Comparison of ENCODE assay signal across 26 cellular contexts in genomic region chr1:109918671-109919070, GRCh38. TPM values are rescaled to one million over a fixed set of nuclear protein-coding genes. Genes with fewer than 3 reads are reported as not detected.
DNase-seq lines count a peak whose midpoint lies in the region; ATAC-seq, FAIRE-seq and TF ChIP-seq lines count a peak whose summit lies in the region.
"Had no signal": no experiment of that assay in that cellular context is flagged by ENCODE, and none has a peak within 500 bp of the region (broad histone marks: within the 10 kb centered on the region; RNA-seq: fewer than 3 reads in every experiment).

No MANE protein-coding gene starts in this region.

- ATAC-seq in K562 (no peak), HG02870 (IDR thresholded peaks at IDR 0.05; ENCODE audit: unreplicated experiment) (no peak), omental fat pad (ENCODE audit: low FRiP score) (no peak)
- ATAC-seq: naive thymus-derived CD8-positive, alpha-beta T cell; T-cell had no signal

- H3K36me3 Mint-ChIP-seq in activated T-cell treated with anti-CD3 and anti-CD28 coated beads, Interleukin-2, amount 50 U/mL, for 24 hours (ENCODE audit: low read depth), result peaks cover 96% of the 10 kb centered on the region
- H3K36me3 Mint-ChIP-seq in Caco-2 (ENCODE audit: insufficient read depth, unreplicated experiment), result peaks cover 8% of the 10 kb centered on the region

- H2AFZ ChIP-seq in K562 (ENCODE audit: low read depth, low read length), result peak overlapping the region; percentile 66

- H3K4me1 ChIP-seq in Caco-2, result peaks cover 6% of the 10 kb centered on the region; the same call in 1 of the 2 replicates
- H3K4me1 ChIP-seq in K562 (replicated peaks in 1 of 2; ENCODE audit: control insufficient read depth in 2 of 2, insufficient read depth in 2 of 2, low read length in 2 of 2), result peaks cover 23 to 39% of the 10 kb centered on the region in 2 experiments
- H3K4me1 ChIP-seq in spleen, result peaks cover 0 to 87% (median 30%) of the 10 kb centered on the region in 6 donors
- H3K4me1 ChIP-seq: BLaER1 had no signal

- H3K4me1 Mint-ChIP-seq in activated T-cell treated with anti-CD3 and anti-CD28 coated beads, Interleukin-2, amount 50 U/mL, for 24 hours (ENCODE audit: low read depth), result peaks cover 6% of the 10 kb centered on the region
- H3K4me1 Mint-ChIP-seq in Caco-2 (ENCODE audit: low read depth, unreplicated experiment), result peaks cover 14% of the 10 kb centered on the region

- peak overlapping the region in 1 of 2 experiments; percentile 1; a peak in 2 of 4 replicates for H3K9ac ChIP-seq in K562 (ENCODE audit: insufficient read depth in 1 of 2, low read depth in 2 of 2, low read length in 2 of 2)
- H3K9ac ChIP-seq: BLaER1 had no signal

- no peak overlapping the region for H3K4me3 Mint-ChIP-seq in activated T-cell treated with anti-CD3 and anti-CD28 coated beads, Interleukin-2, amount 50 U/mL, for 24 hours
- no peak overlapping the region for H3K4me3 Mint-ChIP-seq in Caco-2 (ENCODE audit: unreplicated experiment)
- H3K4me3 Mint-ChIP-seq: brain; naive thymus-derived CD8-positive, alpha-beta T cell; T-cell; type B pancreatic cell had no signal

- DNase-seq in activated T-cell treated with anti-CD3 and anti-CD28 coated beads, Interleukin-2, amount 50 U/mL, for 24 hours, result no peak
- DNase-seq in activated T-cell treated with anti-CD3 and anti-CD28 coated beads for 4 hours, result no peak
- DNase-seq in Caco-2, result no peak
- DNase-seq in K562 (ENCODE audit: extremely low read depth in 1 of 4, low spot score in 3 of 4), result no peak
- DNase-seq in spleen, result peak; percentile 42
- no peak for DNase-seq in nucleus accumbens (lab: John Stamatoyannopoulos, UW)
- DNase-seq in omental fat pad (ENCODE audit: low spot score), result no peak
- DNase-seq: activated CD4-positive, alpha-beta T cell treated with anti-CD3 and anti-CD28 coated beads for 1 hour; activated gamma-delta T cell treated with Interleukin-2 at 50 U/mL for 16 hours; DMS79 treated with DMSO at 0.1 percent for 48 hours; GF-D8; MG63; naive thymus-derived CD8-positive, alpha-beta T cell; NCI-H2029 treated with DMSO at 0.1 percent for 48 hours; SIG-M5; stimulated activated CD4-positive, alpha-beta T cell treated with anti-CD3 and anti-CD28 coated beads, Interleukin-2, amount 100 ng/mL, for 24 hours; T-cell had no signal

- in situ Hi-C loops in K562 (cut with MboI), result loop anchor here (5.0 kb wide), 3 partner anchors 51 to 141 kb away; partner anchors contain the start of gene AHCYL1

- H3K36me3 ChIP-seq in Caco-2 (ENCODE audit: control insufficient read depth, insufficient read depth, low read length) (no peaks in the 10 kb centered on the region), K562 (ENCODE audit: control insufficient read depth, insufficient read depth, low read length) (peaks cover 67% of the 10 kb centered on the region), spleen (peaks cover 0 to 97% (median 70%) of the 10 kb centered on the region in 6 donors)
- H3K36me3 ChIP-seq: BLaER1, ovary had no signal

- WGBS in K562 (ENCODE audit: insufficient coverage, low coverage, missing lambda C conversion rate), result 69% methylated on average over 7 of the region's 7 CpGs
- WGBS in spleen, 5 donors, result 78 to 90% (median 87%) methylated on average over 7 of the region's 7 CpGs

- BruUV-seq in Caco-2 (replicated peaks; lab: Mats Ljungman, UMichigan), result no TSS peak
- no TSS peak for BruUV-seq in K562 (replicated peaks; lab: Mats Ljungman, UMichigan)

- POLR2A ChIA-PET in Caco-2 (lab: Charles Lee), result no interaction called here
- POLR2A ChIA-PET in K562 (lab: Yijun Ruan, JAX), result interaction anchor here (0.7 to 2.8 kb wide), 10 partner anchors 8 to 202 kb away, joined by 3 to 15 read pairs (median 4); no protein-coding TSS in a partner anchor

- intact Hi-C loops in Caco-2 (cut with micrococcal nuclease; ENCODE audit: unreplicated experiment), result loop anchor here (10.0 kb wide), 1 partner anchor 144 kb away; no protein-coding TSS in a partner anchor
- intact Hi-C loops in K562 (cut with micrococcal nuclease), result loop anchor here (2.0 to 5.0 kb wide), 2 partner anchors 66 to 126 kb away; partner anchors contain the start of gene AHCYL1
- intact Hi-C loops in spleen (cut with DNase I; ENCODE audit: low total_unique reads), result no loop called here

- H3K27me3 ChIP-seq in Caco-2 (replicated peaks; ENCODE audit: control insufficient read depth, insufficient read depth, low read length), result no peaks in the 10 kb centered on the region
- no peaks in the 10 kb centered on the region for H3K27me3 ChIP-seq in K562 (ENCODE audit: control insufficient read depth in 2 of 2, insufficient read depth in 2 of 2, low read length in 2 of 2)
- peaks cover 0 to 7% (median 0%) of the 10 kb centered on the region in 7 donors for H3K27me3 ChIP-seq in spleen (replicated peaks in 1 of 7)
- H3K27me3 ChIP-seq: BLaER1, MG63, ovary, Peyer's patch had no signal

- no peaks in the 10 kb centered on the region for H3K9me3 ChIP-seq in Caco-2
- H3K9me3 ChIP-seq in K562 (replicated peaks; ENCODE audit: control insufficient read depth, insufficient read depth, low read depth, low read length), result no peaks in the 10 kb centered on the region
- H3K9me3 ChIP-seq in spleen, result no peaks in the 10 kb centered on the region
- H3K9me3 ChIP-seq: BLaER1, MG63, ovary, Peyer's patch had no signal

- FAIRE-seq in K562 (lab: Jason Lieb, UNC), result no peak
- FAIRE-seq: H54, TTC549 had no signal

- TF ChIP-seq CTCF in Caco-2 (IDR thresholded peaks at IDR 0.05; ENCODE audit: insufficient read depth in 1 of 2, low read depth in 1 of 2, low read length in 1 of 2, severe bottlenecking in 1 of 2, unreplicated experiment in 1 of 2) (no peak), K562 (IDR thresholded peaks at IDR 0.05 in 2 of 3, conservative IDR thresholded peaks at IDR 0.05 in 1 of 3; ENCODE audit: insufficient read depth in 2 of 3, low read depth in 1 of 3, low read length in 3 of 3) (no peak), spleen (IDR thresholded peaks at IDR 0.05 in 8 of 11, conservative IDR thresholded peaks at IDR 0.05 in 3 of 11) (no peak), omental fat pad (IDR thresholded peaks at IDR 0.05) (no peak)

- H3K9me1 ChIP-seq in K562 (ENCODE audit: control insufficient read depth, insufficient read depth, low read length), result no peaks in the 10 kb centered on the region

- no peaks in the 10 kb centered on the region for H4K20me1 ChIP-seq in K562 (replicated peaks; ENCODE audit: control insufficient read depth, insufficient read depth, low read length)
- H4K20me1 ChIP-seq: BLaER1 had no signal

- CTCF ChIA-PET in Caco-2 (lab: Charles Lee) (interaction anchor here (2.1 kb wide), 1 partner anchor 66 kb away, joined by 12 read pairs; the partner anchor contains the start of gene AHCYL1), K562 (lab: Yijun Ruan, JAX; ENCODE audit: low intra/inter-chr PET ratio) (interaction anchor here (1.1 kb wide), 1 partner anchor 127 kb away, joined by 4 read pairs; no protein-coding TSS in a partner anchor)

- no peak for TF ChIP-seq EP300 in K562 (IDR thresholded peaks at IDR 0.05; ENCODE audit: low read length)

- no peak for TF ChIP-seq RAD21 in K562 (CRISPR knock-in tag; conservative IDR thresholded peaks at IDR 0.05 in 1 of 2, IDR thresholded peaks at IDR 0.05 in 1 of 2)

- peak overlapping the region; percentile 70; the same call in 2 of the 3 replicates for H3K27ac ChIP-seq in K562 (ENCODE audit: extremely low read depth, low read depth, low read length)
- H3K27ac ChIP-seq in spleen, result peak overlapping the region in 5 of 8 donors; percentile 24 to 56 (median 39)
- H3K27ac ChIP-seq: BLaER1, ovary had no signal

- H3K27ac Mint-ChIP-seq in activated T-cell treated with anti-CD3 and anti-CD28 coated beads, Interleukin-2, amount 50 U/mL, for 24 hours, result peak overlapping the region; percentile 27
- H3K27ac Mint-ChIP-seq in Caco-2 (ENCODE audit: unreplicated experiment), result peak overlapping the region; percentile 5
- H3K27ac Mint-ChIP-seq: naive thymus-derived CD8-positive, alpha-beta T cell; T-cell; type B pancreatic cell had no signal

- TF ChIP-seq POLR2A in K562 (conservative IDR thresholded peaks at IDR 0.05), result no peak
- TF ChIP-seq POLR2A in spleen (IDR thresholded peaks at IDR 0.05), result no peak

- peak overlapping the region; percentile 57 for H3K4me2 ChIP-seq in K562 (ENCODE audit: insufficient read depth, low read length)
- H3K4me2 ChIP-seq: BLaER1, smooth muscle cell had no signal

- no peaks in the 10 kb centered on the region for H3K9me3 Mint-ChIP-seq in activated T-cell treated with anti-CD3 and anti-CD28 coated beads, Interleukin-2, amount 50 U/mL, for 24 hours
- H3K9me3 Mint-ChIP-seq in Caco-2 (ENCODE audit: unreplicated experiment), result no peaks in the 10 kb centered on the region
- H3K9me3 Mint-ChIP-seq: brain; naive thymus-derived CD8-positive, alpha-beta T cell; T-cell; type B pancreatic cell had no signal

- H3K4me3 ChIP-seq in Caco-2 (ENCODE audit: low read depth, low read length) (no peak overlapping the region), K562 (no peak overlapping the region), spleen (no peak overlapping the region)
- H3K4me3 ChIP-seq: BLaER1, MG63, ovary, Peyer's patch, smooth muscle cell had no signal

- H3K27me3 Mint-ChIP-seq in activated T-cell treated with anti-CD3 and anti-CD28 coated beads, Interleukin-2, amount 50 U/mL, for 24 hours, result no peaks in the 10 kb centered on the region
- no peaks in the 10 kb centered on the region for H3K27me3 Mint-ChIP-seq in Caco-2 (ENCODE audit: insufficient read depth, unreplicated experiment)
- H3K27me3 Mint-ChIP-seq: T-cell, type B pancreatic cell had no signal

- no peaks in the 10 kb centered on the region for H3K79me2 ChIP-seq in K562 (ENCODE audit: control insufficient read depth, insufficient read depth, low read length)

RNA-seq across cellular contexts. Expression of gene CSF1, which starts 8.0 kb away (rescaled TPM):
- total RNA-seq in Caco-2 (2022) (3.7 and 3.9 TPM in 2 replicates), K562 (2014; rRNA removed) (2.8 and 5.9 TPM in 2 replicates), K562 (2014; rRNA removed; fragmentation: Illumina TruSeq; extraction: Trizol) (1.6 TPM in 2 replicates), K562 (2015; rRNA removed; fragmentation: Illumina TruSeq; extraction: Trizol) (2.4 and 3.4 TPM in 2 replicates), K562 (2021) (6.7 and 6.8 TPM in 2 replicates), spleen (100 to 1,000 TPM in 4 of 7 donors, 10 to 100 TPM in 3; 54.2 to 207 (median 112) TPM), omental fat pad (100 to 1,000 TPM; 103 to 158 (median 118) TPM)
- 11.8 and 30.8 TPM in 2 replicates for total RNA-seq in K562 (2011; cell fraction: chromatin; rRNA removed; ENCODE audit: low replicate concordance)
- 17.2 and 24.8 TPM in 2 replicates for total RNA-seq in K562 (2011; cell fraction: nucleolus; rRNA removed)
- total RNA-seq in K562 (2011; cell fraction: nucleoplasm; rRNA removed), result 16.3 and 18.2 TPM in 2 replicates
- polyA plus RNA-seq in K562 (2011; rRNA removed) (6.9 and 11.8 TPM in 2 replicates), K562 (2014; fragmentation: Illumina TruSeq; extraction: Trizol) (3.8 and 4.8 TPM in 2 replicates), K562 (2014; fragmentation: Nextera tagmentation; extraction: Ambion mirVana) (under 1 TPM; 0.18 to 0.23 TPM), K562 (2014; rRNA removed) (2.7 and 4.3 TPM in 2 replicates), spleen (10 to 100 TPM in 1 of 3 donors, 1 to 10 TPM in 2; 5.8 to 17.3 (median 8.1) TPM)
- polyA plus RNA-seq in K562 (2011; cell fraction: cytosol; rRNA removed), result 4.6 and 12.6 TPM in 2 replicates
- 12.5 and 39.9 TPM in 2 replicates for polyA plus RNA-seq in K562 (2011; cell fraction: nucleus; rRNA removed)
- polyA plus RNA-seq in K562 (2012), result 4.7 and 8.6 TPM in 2 replicates
- 3.9 and 8.8 TPM in 2 replicates for polyA minus RNA-seq in K562 (2011; rRNA and poly(A)+ RNA removed)
- polyA minus RNA-seq in K562 (2011; cell fraction: cytosol; rRNA and poly(A)+ RNA removed), result 8.5 and 11.6 TPM in 2 replicates
- polyA minus RNA-seq in K562 (2011; cell fraction: nucleus; rRNA and poly(A)+ RNA removed), result 5.1 and 13.7 TPM in 2 replicates
